ENCODE assay signal across 22 cellular contexts in genomic region chr12:3912863-3913262, GRCh38. TPM values are rescaled to one million over a fixed set of nuclear protein-coding genes. Genes with fewer than 3 reads are reported as not detected.
DNase-seq lines count a peak whose midpoint lies in the region; ATAC-seq and TF ChIP-seq lines count a peak whose summit lies in the region.
"Had no signal": no experiment of that assay in that cellular context is flagged by ENCODE, and none has a peak within 500 bp of the region (broad histone marks: within the 10 kb centered on the region; RNA-seq: fewer than 3 reads in every experiment).

No MANE protein-coding gene starts in this region.

- no peaks in the 10 kb centered on the region for H3K79me2 ChIP-seq in smooth muscle cell (ENCODE audit: low read depth)

- peaks cover 10% of the 10 kb centered on the region for H3F3A ChIP-seq in smooth muscle cell (ENCODE audit: low read depth)

- TF ChIP-seq POLR2A in gastroesophageal sphincter (IDR thresholded peaks at IDR 0.05) = no peak

- no peak overlapping the region for H3K4me3 ChIP-seq in smooth muscle cell
- H3K4me3 ChIP-seq in gastroesophageal sphincter = no peak overlapping the region
- H3K4me3 ChIP-seq: GM23248, HAP-1 had no signal

- peaks cover 44% of the 10 kb centered on the region for H3K4me1 Mint-ChIP-seq in activated naive CD4-positive, alpha-beta T cell treated with anti-CD3 and anti-CD28 coated beads, Interleukin-2, amount 50 U/mL, for 24 hours
- peaks cover 17 to 20% (median 18%) of the 10 kb centered on the region in 3 donors for H3K4me1 Mint-ChIP-seq in T-cell
- H3K4me1 Mint-ChIP-seq in activated naive CD8-positive, alpha-beta T cell treated with anti-CD3 and anti-CD28 coated beads for 36 hours = peaks cover 22% of the 10 kb centered on the region

- H3K9me3 ChIP-seq in smooth muscle cell (replicated peaks; ENCODE audit: low read depth) (no peaks in the 10 kb centered on the region), gastroesophageal sphincter (no peaks in the 10 kb centered on the region)
- H3K9me3 ChIP-seq: HAP-1 had no signal

- H3K36me3 ChIP-seq in smooth muscle cell (ENCODE audit: low read depth) (no peaks in the 10 kb centered on the region), gastroesophageal sphincter (no peaks in the 10 kb centered on the region)
- H3K36me3 ChIP-seq: HAP-1 had no signal

- H2AFZ ChIP-seq in smooth muscle cell (ENCODE audit: low read depth) = peak overlapping the region; percentile 39
- H2AFZ ChIP-seq: GM23248 had no signal

- POLR2A ChIA-PET in T-cell (lab: Charles Lee) = no interaction called here

- no peak overlapping the region for H3K4me2 ChIP-seq in smooth muscle cell
- H3K4me2 ChIP-seq: KMS-11 had no signal

- no peak for TF ChIP-seq EP300 in gastroesophageal sphincter (IDR thresholded peaks at IDR 0.05)

- no peak overlapping the region for H3K9ac ChIP-seq in smooth muscle cell (ENCODE audit: low read depth)
- H3K9ac ChIP-seq: GM23248, KMS-11 had no signal

- no peaks in the 10 kb centered on the region for H4K20me1 ChIP-seq in smooth muscle cell (ENCODE audit: low read depth)

- no peak overlapping the region for H3K4me3 Mint-ChIP-seq in activated naive CD4-positive, alpha-beta T cell treated with anti-CD3 and anti-CD28 coated beads, Interleukin-2, amount 50 U/mL, for 24 hours
- H3K4me3 Mint-ChIP-seq in T-cell = no peak overlapping the region
- no peak overlapping the region for H3K4me3 Mint-ChIP-seq in activated naive CD8-positive, alpha-beta T cell treated with anti-CD3 and anti-CD28 coated beads for 36 hours

- no peaks in the 10 kb centered on the region for H3K27me3 Mint-ChIP-seq in activated naive CD4-positive, alpha-beta T cell treated with anti-CD3 and anti-CD28 coated beads, Interleukin-2, amount 50 U/mL, for 24 hours
- H3K27me3 Mint-ChIP-seq in T-cell = no peaks in the 10 kb centered on the region
- H3K27me3 Mint-ChIP-seq in activated naive CD8-positive, alpha-beta T cell treated with anti-CD3 and anti-CD28 coated beads for 36 hours = no peaks in the 10 kb centered on the region

- H3K9me3 Mint-ChIP-seq in activated naive CD4-positive, alpha-beta T cell treated with anti-CD3 and anti-CD28 coated beads, Interleukin-2, amount 50 U/mL, for 24 hours = peaks cover 11% of the 10 kb centered on the region
- peaks cover 0 to 18% (median 11%) of the 10 kb centered on the region in 3 donors for H3K9me3 Mint-ChIP-seq in T-cell
- peaks cover 21% of the 10 kb centered on the region for H3K9me3 Mint-ChIP-seq in activated naive CD8-positive, alpha-beta T cell treated with anti-CD3 and anti-CD28 coated beads for 36 hours

- ATAC-seq in T-cell (replicated peaks in 1 of 4) = no peak
- no peak for ATAC-seq in gastroesophageal sphincter
- ATAC-seq: Panc1 had no signal

- TF ChIP-seq CTCF in smooth muscle cell (IDR thresholded peaks at IDR 0.05; ENCODE audit: borderline replicate concordance, insufficient read depth, poor library complexity, severe bottlenecking) (no peak), gastroesophageal sphincter (IDR thresholded peaks at IDR 0.05) (no peak)

- 81% methylated on average over 3 of the region's 3 CpGs for WGBS in smooth muscle cell (ENCODE audit: low lambda C conversion rate)
- WGBS in gastroesophageal sphincter (ENCODE audit: low coverage in 1 of 2), 2 donors = 81 to 85% methylated on average over 3 of the region's 3 CpGs

- H3K27me3 ChIP-seq in smooth muscle cell (ENCODE audit: low read depth) (no peaks in the 10 kb centered on the region), gastroesophageal sphincter (peaks cover 10% of the 10 kb centered on the region)

- peaks cover 19% of the 10 kb centered on the region for H3K36me3 Mint-ChIP-seq in activated naive CD4-positive, alpha-beta T cell treated with anti-CD3 and anti-CD28 coated beads, Interleukin-2, amount 50 U/mL, for 24 hours
- peaks cover 32% of the 10 kb centered on the region for H3K36me3 Mint-ChIP-seq in T-cell
- peaks cover 26% of the 10 kb centered on the region for H3K36me3 Mint-ChIP-seq in activated naive CD8-positive, alpha-beta T cell treated with anti-CD3 and anti-CD28 coated beads for 36 hours

- no peak for DNase-seq in activated naive CD4-positive, alpha-beta T cell treated with anti-CD3 and anti-CD28 coated beads, Interleukin-2, amount 50 U/mL, for 16 hours
- DNase-seq in T-cell = no peak
- no peak for DNase-seq in activated naive CD8-positive, alpha-beta T cell treated with anti-CD3 and anti-CD28 coated beads for 36 hours
- DNase-seq in smooth muscle cell (lab: John Stamatoyannopoulos, UW; ENCODE audit: unreplicated experiment) = no peak
- no peak for DNase-seq in T-helper 1 cell
- DNase-seq: Calu3; CD8-positive, alpha-beta memory T cell; DMS153; GM23248; IMR-90; NCI-H1092 treated with DMSO at 0.1 percent for 48 hours; NCI-H146; NCI-H2029; NCI-H345; NCI-H524 treated with DMSO at 0.1 percent for 48 hours; NCI-H82; SIG-M5 had no signal

- H3K4me1 ChIP-seq in smooth muscle cell (ENCODE audit: low read depth) (no peaks in the 10 kb centered on the region), gastroesophageal sphincter (no peaks in the 10 kb centered on the region)
- H3K4me1 ChIP-seq: HAP-1 had no signal

- peak overlapping the region; percentile 83 for H3K27ac Mint-ChIP-seq in activated naive CD4-positive, alpha-beta T cell treated with anti-CD3 and anti-CD28 coated beads, Interleukin-2, amount 50 U/mL, for 24 hours
- peak overlapping the region; percentile 58 to 90 for H3K27ac Mint-ChIP-seq in T-cell
- H3K27ac Mint-ChIP-seq in activated naive CD8-positive, alpha-beta T cell treated with anti-CD3 and anti-CD28 coated beads for 36 hours = peak overlapping the region; percentile 64

- CTCF ChIA-PET in T-cell (lab: Charles Lee) = no interaction called here

- H3K27ac ChIP-seq in smooth muscle cell (ENCODE audit: low read depth) (peak overlapping the region; percentile 84), gastroesophageal sphincter (no peak overlapping the region)
- H3K27ac ChIP-seq: GM23248, KMS-11 had no signal

RNA-seq across cellular contexts. Expression of gene PARP11, which starts 39.7 kb away (rescaled TPM):
- total RNA-seq in T-cell (10 to 100 TPM; 24.9 to 30.2 (median 26.3) TPM), smooth muscle cell (9.6 and 13.0 TPM in 2 replicates), gastroesophageal sphincter (1 to 10 TPM; 3.9 to 10.0 (median 6.2) TPM)
- 10 to 100 TPM; 22.2 to 23.1 TPM for total RNA-seq in activated naive CD8-positive, alpha-beta T cell treated with anti-CD3 and anti-CD28 coated beads for 36 hours
- polyA plus RNA-seq in smooth muscle cell = 3.0 and 6.1 TPM in 2 replicates
